1 cellular context compared by ENCODE assay signal in genomic region chr5:37184748-37185364, GRCh38.
TF ChIP-seq lines count a peak whose summit lies in the region.

No MANE protein-coding gene starts in this region.

TF ChIP-seq in GM12878, 131 proteins besides CTCF, POLR2A, EP300 and RAD21 (continued from another document and continues in another):
- TF ChIP-seq PRDM15 (CRISPR knock-in tag; IDR thresholded peaks at IDR 0.05) (no peak), SPI1 (IDR thresholded peaks at IDR 0.05; ENCODE audit: borderline replicate concordance, insufficient read depth, low read depth, low read length) (peak; percentile 47; the same call in 1 of the 2 replicates), SKIL (IDR thresholded peaks at IDR 0.05; ENCODE audit: low read depth, poor library complexity, severe bottlenecking) (peak; percentile 28), E2F4 (IDR thresholded peaks at IDR 0.05; ENCODE audit: low read depth, low read length) (no peak), USF2 (IDR thresholded peaks at IDR 0.05; ENCODE audit: borderline replicate concordance, low read depth, low read length) (no peak), SMAD5 (IDR thresholded peaks at IDR 0.05; ENCODE audit: low read depth) (no peak), SMC3 (IDR thresholded peaks at IDR 0.05; ENCODE audit: borderline replicate concordance, low read length) (no peak), SRF (IDR thresholded peaks at IDR 0.05; ENCODE audit: low read depth in 2 of 2, low read length in 2 of 2) (no peak), CREM (IDR thresholded peaks at IDR 0.05; ENCODE audit: low read depth) (no peak), HCFC1 (IDR thresholded peaks at IDR 0.05; ENCODE audit: low read length) (no peak), SREBF2 (IDR thresholded peaks at IDR 0.05; ENCODE audit: low read length) (no peak), BRCA1 (IDR thresholded peaks at IDR 0.05; ENCODE audit: low read depth, low read length) (no peak), GABPA (IDR thresholded peaks at IDR 0.05; ENCODE audit: low read depth) (no peak), KLF5 (IDR thresholded peaks at IDR 0.05; ENCODE audit: partially characterized antibody) (no peak), NBN (IDR thresholded peaks at IDR 0.05) (no peak), NFYA (IDR thresholded peaks at IDR 0.05; ENCODE audit: borderline replicate concordance, low read depth, low read length) (no peak), SP1 (IDR thresholded peaks at IDR 0.05; ENCODE audit: low read depth, low read length) (no peak), ZNF622 (IDR thresholded peaks at IDR 0.05) (no peak), SIX5 (IDR thresholded peaks at IDR 0.05; ENCODE audit: low read depth, low read length, severe bottlenecking) (no peak), ZNF274 (IDR thresholded peaks at IDR 0.05; ENCODE audit: insufficient read depth, insufficient read length) (no peak), BHLHE40 (IDR thresholded peaks at IDR 0.05; ENCODE audit: borderline replicate concordance in 1 of 2, low read depth in 2 of 2, low read length in 1 of 2) (peak; percentile 59 to 73; a peak in 3 of 4 replicates), RELA (IDR thresholded peaks at IDR 0.05; ENCODE audit: borderline replicate concordance, partially characterized antibody) (no peak), RB1 (IDR thresholded peaks at IDR 0.05; ENCODE audit: borderline replicate concordance) (no peak), ASH2L (IDR thresholded peaks at IDR 0.05; ENCODE audit: borderline replicate concordance, low read depth) (no peak), RELB (IDR thresholded peaks at IDR 0.05; ENCODE audit: low read depth) (peak; percentile 69), SUPT20H (IDR thresholded peaks at IDR 0.05; ENCODE audit: borderline replicate concordance, control insufficient read depth, low read depth, low read length) (no peak), PML (IDR thresholded peaks at IDR 0.05; ENCODE audit: low read length) (no peak), TCF12 (IDR thresholded peaks at IDR 0.05; ENCODE audit: low read depth, low read length) (0 out of 2 replicates have a peak, but pooled peaks have one; percentile 34), MYC (IDR thresholded peaks at IDR 0.05; ENCODE audit: insufficient read depth, insufficient read length, insufficient replicate concordance, low read length, severe bottlenecking) (no peak), ZNF687 (IDR thresholded peaks at IDR 0.05) (peak; percentile 49; the same call in 1 of the 2 replicates), IRF3 (IDR thresholded peaks at IDR 0.05) (no peak), BCL3 (IDR thresholded peaks at IDR 0.05; ENCODE audit: borderline replicate concordance, insufficient read depth, low read depth, low read length, poor library complexity, severe bottlenecking) (no peak), KDM1A (IDR thresholded peaks at IDR 0.05; ENCODE audit: borderline replicate concordance) (no peak), E2F8 (IDR thresholded peaks at IDR 0.05; ENCODE audit: low read depth, partially characterized antibody) (no peak), STAT1 (conservative IDR thresholded peaks at IDR 0.05) (no peak), ATF7 (IDR thresholded peaks at IDR 0.05; ENCODE audit: low read depth) (peak; percentile 59), BACH1 (IDR thresholded peaks at IDR 0.05; ENCODE audit: borderline replicate concordance) (peak; percentile 56; the same call in 1 of the 2 replicates), ZNF384 (IDR thresholded peaks at IDR 0.05; ENCODE audit: borderline replicate concordance, low read depth, low read length) (no peak), YY1 (IDR thresholded peaks at IDR 0.05; ENCODE audit: low read depth, low read length) (no peak), POLR2AphosphoS2 (IDR thresholded peaks at IDR 0.05; ENCODE audit: low read depth, low read length) (no peak), ETV6 (conservative IDR thresholded peaks at IDR 0.05 in 1 of 2, IDR thresholded peaks at IDR 0.05 in 1 of 2; ENCODE audit: borderline replicate concordance in 1 of 2, low read depth in 1 of 2) (no peak), ZZZ3 (IDR thresholded peaks at IDR 0.05; ENCODE audit: control insufficient read depth, insufficient read length, low read depth) (no peak)
